Comparison of ENCODE assay signal across 12 cellular contexts in genomic region chr1:14913475-14914155, GRCh38.
DNase-seq lines count a peak whose midpoint lies in the region; ATAC-seq and TF ChIP-seq lines count a peak whose summit lies in the region.
"Had no signal": no experiment of that assay in that cellular context is flagged by ENCODE, and none has a peak within 500 bp of the region (broad histone marks: within the 10 kb centered on the region; RNA-seq: fewer than 3 reads in every experiment).

No MANE protein-coding gene starts in this region.

- H3K14ac ChIP-seq in neuronal stem cell (ENCODE audit: low read length): no peak overlapping the region

- H3K23ac ChIP-seq in neuronal stem cell (ENCODE audit: low read depth, low read length, poor library complexity): peak overlapping the region; percentile 62

- H3K4me3 ChIP-seq in OCI-LY7 (ENCODE audit: low read depth, low read length, poor library complexity, severe bottlenecking) (no peak overlapping the region), neuronal stem cell (ENCODE audit: low read length in 2 of 2) (no peak overlapping the region)

- no TSS peak for BruUV-seq in OCI-LY7 (replicated peaks; lab: Mats Ljungman, UMichigan)

- no peaks in the 10 kb centered on the region for H3K79me1 ChIP-seq in neuronal stem cell (ENCODE audit: low read depth, low read length)

- no peaks in the 10 kb centered on the region for H3K79me2 ChIP-seq in OCI-LY7 (ENCODE audit: insufficient read depth, low read depth, low read length)

- no peak overlapping the region for H3K27ac ChIP-seq in OCI-LY7 (ENCODE audit: low read depth, low read length, poor library complexity, severe bottlenecking)
- H3K27ac ChIP-seq in neuronal stem cell (replicated peaks; ENCODE audit: low read length): no peak overlapping the region
- H3K27ac ChIP-seq: KMS-11 had no signal

- no peak for TF ChIP-seq CTCF in OCI-LY7 (conservative IDR thresholded peaks at IDR 0.05; ENCODE audit: low read length)

- peak overlapping the region; percentile 36 for H3K9ac ChIP-seq in neuronal stem cell (ENCODE audit: low read depth, low read length, poor library complexity)
- H3K9ac ChIP-seq: KMS-11 had no signal

- ATAC-seq in GM18520 (IDR thresholded peaks at IDR 0.05; ENCODE audit: unreplicated experiment) (no peak), GM18502 (IDR thresholded peaks at IDR 0.05; ENCODE audit: poor library complexity, unreplicated experiment) (no peak)

- H4K8ac ChIP-seq in neuronal stem cell (ENCODE audit: low read depth, low read length): no peak overlapping the region

- intact Hi-C loops in OCI-LY7 (cut with micrococcal nuclease; ENCODE audit: unreplicated experiment): no loop called here

- H3K27me3 ChIP-seq in neuronal stem cell (ENCODE audit: control insufficient read depth in 3 of 3, insufficient read depth in 3 of 3, low read depth in 1 of 3, low read length in 3 of 3): no peaks in the 10 kb centered on the region

- H4K91ac ChIP-seq in neuronal stem cell (ENCODE audit: low read depth, low read length, poor library complexity): no peak overlapping the region

- H2BK12ac ChIP-seq in neuronal stem cell (ENCODE audit: low read length): peak overlapping the region; percentile 68

- peak overlapping the region; percentile 84 for H3K18ac ChIP-seq in neuronal stem cell (ENCODE audit: low read length)

- peak overlapping the region; percentile 46; the same call in 1 of the 2 replicates for H2AFZ ChIP-seq in OCI-LY7 (ENCODE audit: low read length)
- H2AFZ ChIP-seq in neuronal stem cell (ENCODE audit: low read length): no peak overlapping the region

- H3K4ac ChIP-seq in neuronal stem cell (ENCODE audit: low read length): no peak overlapping the region

- WGBS in neuronal stem cell (ENCODE audit: extremely low coverage in 2 of 2, insufficient read length in 2 of 2, insufficient replicate concordance in 1 of 2), 2 donors: no CpG with 5 or more reads among the region's 14 CpGs

- H2AK5ac ChIP-seq in neuronal stem cell (ENCODE audit: low read depth, low read length): peak overlapping the region; percentile 10

- no peaks in the 10 kb centered on the region for H3K9me3 ChIP-seq in OCI-LY7 (ENCODE audit: low read length)
- no peaks in the 10 kb centered on the region for H3K9me3 ChIP-seq in neuronal stem cell (replicated peaks in 1 of 2; ENCODE audit: control insufficient read depth in 2 of 2, insufficient read depth in 1 of 2, low read depth in 1 of 2, low read length in 2 of 2)

- DNase-seq in DMS79 treated with DMSO at 0.1 percent for 48 hours (lab: John Stamatoyannopoulos, UW): peak; percentile 92
- DNase-seq in NCI-H1417 (lab: John Stamatoyannopoulos, UW): peak; percentile 47 to 94 (median 85)
- DNase-seq in OCI-LY7 (ENCODE audit: low spot score): peak; percentile 28
- DNase-seq in neuronal stem cell (ENCODE audit: low spot score): no peak
- DNase-seq in AG08396 (ENCODE audit: low spot score): no peak
- DNase-seq in NCI-H128 (lab: John Stamatoyannopoulos, UW; ENCODE audit: unreplicated experiment): no peak
- DNase-seq: anterior cingulate cortex, endodermal cell, T1000 had no signal

- no peak overlapping the region for H2BK120ac ChIP-seq in neuronal stem cell (ENCODE audit: low read depth, low read length)

- no peaks in the 10 kb centered on the region for H3K9me2 ChIP-seq in OCI-LY7 (ENCODE audit: insufficient read depth, low read length)

- CTCF ChIA-PET in OCI-LY7 (lab: Charles Lee; ENCODE audit: unreplicated experiment): no interaction called here

- no peak overlapping the region for H2BK5ac ChIP-seq in neuronal stem cell (ENCODE audit: low read length)

- POLR2A ChIA-PET in OCI-LY7 (lab: Charles Lee): interaction anchor here (1.1 kb wide), 1 partner anchor 31 kb away, joined by 4 read pairs; no protein-coding TSS in a partner anchor

- peak overlapping the region; percentile 17 for H2BK15ac ChIP-seq in neuronal stem cell (ENCODE audit: low read length)

- H3K4me2 ChIP-seq in OCI-LY7 (ENCODE audit: low read length): peak overlapping the region; percentile 46
- H3K4me2 ChIP-seq in neuronal stem cell (ENCODE audit: insufficient read depth, low read length, poor library complexity, severe bottlenecking): no peak overlapping the region
- H3K4me2 ChIP-seq: KMS-11 had no signal

- H3K4me1 ChIP-seq in OCI-LY7 (ENCODE audit: insufficient read depth, low read length, poor library complexity, severe bottlenecking) (peaks cover 12% of the 10 kb centered on the region), neuronal stem cell (ENCODE audit: control insufficient read depth in 2 of 2, insufficient read depth in 1 of 2, low read depth in 1 of 2, low read length in 2 of 2) (peaks cover 10 to 13% of the 10 kb centered on the region in 2 donors)

- no peaks in the 10 kb centered on the region for H3K36me3 ChIP-seq in OCI-LY7 (ENCODE audit: insufficient read depth, low read length)
- peaks cover 0 to 3% of the 10 kb centered on the region in 2 donors for H3K36me3 ChIP-seq in neuronal stem cell (replicated peaks in 1 of 2; ENCODE audit: control insufficient read depth in 2 of 2, insufficient read depth in 2 of 2, low read length in 2 of 2)

- H4K20me1 ChIP-seq in OCI-LY7 (ENCODE audit: insufficient read depth, low read length): no peaks in the 10 kb centered on the region

Comparison
In these comparisons a context has a peak if more than half of its experiments do, and no peak if none do; other contexts are left out.
1. DNase-seq: peak in DMS79 treated with DMSO at 0.1 percent for 48 hours (single experiment), NCI-H1417 (3 of 3) and OCI-LY7 (single experiment); none in neuronal stem cell (single experiment), AG08396 (single experiment) and NCI-H128 (single experiment).